Comparison of ENCODE assay signal across 22 cellular contexts in the genomic region with DNA sequence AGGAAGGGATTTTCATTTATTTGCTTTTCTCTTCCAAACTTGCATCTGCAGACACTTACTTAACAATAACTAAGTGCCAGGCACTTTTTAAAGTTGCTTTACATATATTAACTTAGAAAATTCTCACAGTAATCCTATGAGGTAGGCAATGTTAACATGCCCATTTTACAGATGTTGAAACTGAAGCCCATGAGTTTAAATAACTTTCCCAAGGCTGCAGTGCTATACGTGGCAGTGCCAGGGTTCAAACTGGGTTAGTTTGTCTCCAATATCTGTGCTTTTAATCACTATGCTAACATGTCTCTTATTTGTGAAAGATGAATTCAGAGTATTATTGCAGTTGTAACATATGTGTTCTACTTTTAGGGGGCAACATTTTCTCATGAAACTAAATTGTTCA.
"Had no signal": no experiment of that assay in that cellular context is flagged by ENCODE, and none has a peak within 500 bp of the region (broad histone marks: within the 10 kb centered on the region; RNA-seq: fewer than 3 reads in every experiment).

No MANE protein-coding gene starts in this region.

- DNase-seq: colonic mucosa; cortex of kidney; effector CD8-positive, alpha-beta T cell; effector memory CD8-positive, alpha-beta T cell; endodermal cell; esophagus squamous epithelium; foreskin fibroblast; foreskin melanocyte; gastrocnemius medialis; glutamatergic neuron; head of caudate nucleus; heart right ventricle; hippocampal formation; left cardiac atrium; left lung; left ventricle myocardium superior; lower lobe of right lung; mesendoderm; naive thymus-derived CD4-positive, alpha-beta T cell had no signal

- H3K4me1 ChIP-seq: colonic mucosa, esophagus squamous epithelium, gastrocnemius medialis, heart right ventricle, left lung, lower lobe of right lung had no signal

- H3K9me3 ChIP-seq: colonic mucosa, esophagus squamous epithelium, gastrocnemius medialis, heart right ventricle, left lung, lower lobe of right lung had no signal

- FAIRE-seq: keratinocyte had no signal

- H3K36me3 ChIP-seq: colonic mucosa had no signal

- H3K27ac ChIP-seq: colonic mucosa, epithelial cell of prostate, esophagus squamous epithelium, gastrocnemius medialis, heart right ventricle, left lung, lower lobe of right lung had no signal

- ATAC-seq: effector memory CD8-positive, alpha-beta T cell; esophagus mucosa; gastrocnemius medialis; heart right ventricle; left cardiac atrium; left lung; left ventricle myocardium superior; lower lobe of right lung; naive thymus-derived CD4-positive, alpha-beta T cell had no signal

- H3K27me3 ChIP-seq: colonic mucosa, esophagus squamous epithelium, gastrocnemius medialis, heart right ventricle, left lung had no signal

- H3K4me3 ChIP-seq: colonic mucosa, esophagus squamous epithelium, gastrocnemius medialis, heart right ventricle, left lung, lower lobe of right lung had no signal
